1 cellular context compared by ENCODE assay signal in the genomic region with DNA sequence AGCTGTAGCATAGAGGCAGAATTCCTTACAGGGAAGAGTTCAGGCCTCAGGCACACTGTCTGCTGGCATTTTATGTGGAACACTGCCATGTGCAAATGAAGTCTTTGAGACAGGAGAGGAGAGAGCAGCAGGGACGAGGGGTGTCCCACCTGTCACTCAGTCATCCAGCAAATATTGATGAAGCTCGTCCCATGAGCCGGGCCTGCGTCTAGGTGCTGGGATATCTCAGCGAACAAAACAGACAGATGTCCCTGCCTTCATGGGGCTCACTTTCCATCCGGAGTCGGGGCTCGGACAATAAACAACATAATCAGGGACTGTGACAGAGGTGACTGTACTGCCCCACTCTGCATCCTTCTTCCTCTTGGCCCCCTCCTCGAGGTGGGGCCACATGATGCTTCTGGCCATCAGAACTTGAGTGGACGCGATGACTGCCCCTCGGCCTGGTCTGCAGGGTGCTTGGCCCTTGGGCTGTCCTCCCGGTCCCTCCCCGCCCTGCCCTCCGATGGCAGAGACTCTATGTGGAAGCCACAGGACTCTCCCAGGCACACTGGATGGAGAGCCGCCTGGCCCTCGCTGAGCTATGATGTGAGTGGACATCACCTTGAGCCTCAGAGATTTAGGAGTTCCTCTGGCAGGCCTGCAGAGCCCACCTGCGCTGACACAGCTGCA.
TF ChIP-seq lines count a peak whose summit lies in the region.

No MANE protein-coding gene starts in this region.

TF ChIP-seq in GM12878, 131 proteins besides CTCF, POLR2A, EP300 and RAD21:
- TF ChIP-seq, protein P1, sequence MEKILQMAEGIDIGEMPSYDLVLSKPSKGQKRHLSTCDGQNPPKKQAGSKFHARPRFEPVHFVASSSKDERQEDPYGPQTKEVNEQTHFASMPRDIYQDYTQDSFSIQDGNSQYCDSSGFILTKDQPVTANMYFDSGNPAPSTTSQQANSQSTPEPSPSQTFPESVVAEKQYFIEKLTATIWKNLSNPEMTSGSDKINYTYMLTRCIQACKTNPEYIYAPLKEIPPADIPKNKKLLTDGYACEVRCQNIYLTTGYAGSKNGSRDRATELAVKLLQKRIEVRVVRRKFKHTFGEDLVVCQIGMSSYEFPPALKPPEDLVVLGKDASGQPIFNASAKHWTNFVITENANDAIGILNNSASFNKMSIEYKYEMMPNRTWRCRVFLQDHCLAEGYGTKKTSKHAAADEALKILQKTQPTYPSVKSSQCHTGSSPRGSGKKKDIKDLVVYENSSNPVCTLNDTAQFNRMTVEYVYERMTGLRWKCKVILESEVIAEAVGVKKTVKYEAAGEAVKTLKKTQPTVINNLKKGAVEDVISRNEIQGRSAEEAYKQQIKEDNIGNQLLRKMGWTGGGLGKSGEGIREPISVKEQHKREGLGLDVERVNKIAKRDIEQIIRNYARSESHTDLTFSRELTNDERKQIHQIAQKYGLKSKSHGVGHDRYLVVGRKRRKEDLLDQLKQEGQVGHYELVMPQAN (conservative IDR thresholded peaks at IDR 0.05): no peak
- no peak for TF ChIP-seq SP1 (IDR thresholded peaks at IDR 0.05; ENCODE audit: low read depth, low read length)
